8 cellular contexts compared by ENCODE assay signal in genomic region chr20:53593466-53594007, GRCh38. TPM values are rescaled to one million over a fixed set of nuclear protein-coding genes. Genes with fewer than 3 reads are reported as not detected.
DNase-seq lines count a peak whose midpoint lies in the region; ATAC-seq and TF ChIP-seq lines count a peak whose summit lies in the region.
"Not testable (repeated sequence)": the region's sequence is repeated elsewhere in the genome, so short reads cannot be mapped to it uniquely, and the experiment has no call there.

Gene ZNF217, minus strand, starts transcription at chr20:53593839. Its CDS starts 11,013 bp downstream, at chr20:53582826.

- peak within 1 kb of the TSS; percentile 93 for H2BK5ac ChIP-seq in IMR-90 (ENCODE audit: low read depth, low read length, poor library complexity, severe bottlenecking)

- H4K8ac ChIP-seq in IMR-90 (ENCODE audit: low read depth in 2 of 2, low read length in 2 of 2): peak within 1 kb of the TSS; percentile 64 to 92

- peak within 1 kb of the TSS; percentile 81 for H2BK120ac ChIP-seq in IMR-90 (ENCODE audit: low read depth, low read length)

- H4K20me1 ChIP-seq in IMR-90 (ENCODE audit: insufficient read depth, low read length): not testable (repeated sequence)

- TF ChIP-seq POLR2A in IMR-90 (IDR thresholded peaks at IDR 0.05; ENCODE audit: low read depth, low read length): peak; percentile 72

- not testable (repeated sequence) for H3K9me3 ChIP-seq in IMR-90 (ENCODE audit: control insufficient read depth, insufficient read depth, low read length); mononuclear cell (ENCODE audit: low read depth, low read length)

- H4K5ac ChIP-seq in IMR-90 (ENCODE audit: low read depth, low read length): peak within 1 kb of the TSS; percentile 93

- peak within 1 kb of the TSS; percentile 92 for H3K9ac ChIP-seq in IMR-90 (ENCODE audit: low read depth, low read length)

- ATAC-seq in GM21619 (IDR thresholded peaks at IDR 0.05; ENCODE audit: unreplicated experiment) (peak; percentile 29), IMR-90 (ENCODE audit: low read depth) (peak; percentile 44), esophagus mucosa (peak; percentile 60)

- H3K4ac ChIP-seq in IMR-90 (ENCODE audit: low read depth, low read length): peak within 1 kb of the TSS; percentile 91

- peak within 1 kb of the TSS; percentile 93 for H3K56ac ChIP-seq in IMR-90 (ENCODE audit: extremely low read depth, insufficient read depth, low read length)

- H2AFZ ChIP-seq in IMR-90 (replicated peaks; ENCODE audit: low read length, poor library complexity): peak within 1 kb of the TSS; percentile 76

- CTCF ChIA-PET in IMR-90 (lab: Yijun Ruan, JAX): not testable (repeated sequence)

- not testable (repeated sequence) for H3K27me3 ChIP-seq in IMR-90 (ENCODE audit: control insufficient read depth, insufficient read depth, low read length); mononuclear cell (ENCODE audit: insufficient read depth, low read length)

- H3K14ac ChIP-seq in IMR-90 (replicated peaks; ENCODE audit: low read depth, low read length): peak within 1 kb of the TSS; percentile 82

- not testable (repeated sequence) for TF ChIP-seq RAD21 in IMR-90 (IDR thresholded peaks at IDR 0.05; ENCODE audit: low read length)

- dilution Hi-C loops in IMR-90 (cut with HindIII; ENCODE audit: low sequenced_read_pairs, unreplicated experiment): not testable (repeated sequence)

- peak within 1 kb of the TSS; percentile 97 for H3K27ac ChIP-seq in IMR-90 (ENCODE audit: insufficient read depth, low read length)

- in situ Hi-C loops in IMR-90 (cut with MboI; ENCODE audit: low sequenced_read_pairs); SK-MEL-5 (cut with HindIII; ENCODE audit: low pct_unique_long_range_greater_than_20kb, low sequenced_read_pairs): not testable (repeated sequence)

- H3K4me2 ChIP-seq in IMR-90 (ENCODE audit: low read depth, low read length): peak within 1 kb of the TSS; percentile 97

- H4K91ac ChIP-seq in IMR-90 (ENCODE audit: insufficient read depth, low read depth, low read length): peak within 1 kb of the TSS; percentile 83

- not testable (repeated sequence) for H3K79me1 ChIP-seq in IMR-90 (ENCODE audit: low read depth in 1 of 2, low read length in 2 of 2)

- H3K23ac ChIP-seq in IMR-90 (ENCODE audit: low read depth, low read length): peak within 1 kb of the TSS; percentile 92; the same call in 1 of the 2 replicates

- H2AK9ac ChIP-seq in IMR-90 (replicated peaks; ENCODE audit: low read depth, low read length, poor library complexity): peak within 1 kb of the TSS; percentile 93

- not testable (repeated sequence) for H3K4me1 ChIP-seq in IMR-90 (ENCODE audit: control insufficient read depth, insufficient read depth, low read length)
- peaks cover 38% of the 10 kb centered on the region for H3K4me1 ChIP-seq in mononuclear cell (ENCODE audit: insufficient read depth, low read length)

- BruUV-seq in IMR-90 (replicated peaks; lab: Mats Ljungman, UMichigan): not testable (repeated sequence)

- TF ChIP-seq CTCF in IMR-90 (conservative IDR thresholded peaks at IDR 0.05; ENCODE audit: low read depth, low read length): 0 out of 2 replicates have a peak, but pooled peaks have one; percentile 7

- not testable (repeated sequence) for H2BK15ac ChIP-seq in IMR-90 (ENCODE audit: low read depth, low read length)

- POLR2A ChIA-PET in IMR-90 (lab: Charles Lee; ENCODE audit: unreplicated experiment): interaction anchor here (0.6 to 0.7 kb wide), 2 partner anchors 175 to 227 kb away, joined by 4 to 8 read pairs; no protein-coding TSS in a partner anchor

- peak within 1 kb of the TSS; percentile 15; the same call in 1 of the 2 replicates for H2AK5ac ChIP-seq in IMR-90 (ENCODE audit: low read depth, low read length)

- H3K9me1 ChIP-seq in IMR-90 (ENCODE audit: insufficient read depth, low read length): not testable (repeated sequence)

- peak within 1 kb of the TSS; percentile 97 for H3K4me3 ChIP-seq in IMR-90 (ENCODE audit: insufficient read depth, low read depth, low read length)
- peak within 1 kb of the TSS; percentile 91 for H3K4me3 ChIP-seq in mononuclear cell (ENCODE audit: low read length)

- peak within 1 kb of the TSS; percentile 98 for H3K18ac ChIP-seq in IMR-90 (ENCODE audit: low read depth, low read length)

- no CpG with 5 or more reads among the region's 66 CpGs for WGBS in IMR-90 (ENCODE audit: extremely low coverage in 2 of 2, insufficient read length in 1 of 2), 2 experiments

- H3K36me3 ChIP-seq in IMR-90 (ENCODE audit: control insufficient read depth, insufficient read depth, low read length): not testable (repeated sequence)

- peak within 1 kb of the TSS; percentile 55; the same call in 1 of the 2 replicates for H2BK20ac ChIP-seq in IMR-90 (ENCODE audit: low read depth, low read length)

- peak; percentile 44 for DNase-seq in COLO668 (lab: John Stamatoyannopoulos, UW; ENCODE audit: unreplicated experiment)
- peak; percentile 41 for DNase-seq in IMR-90
- DNase-seq in SK-MEL-5 (ENCODE audit: low read depth, low spot score): peak; percentile 71
- DNase-seq in activated T-helper 9 cell treated with anti-CD3 and anti-CD28 coated beads, Interleukin-2, amount 50 U/mL, for 16 hours (ENCODE audit: low read depth): peak; percentile 47
- DNase-seq in stimulated activated CD8-positive, alpha-beta memory T cell treated with anti-CD3 and anti-CD28 coated beads, Interleukin-12 subunit alpha, Interleukin-12 subunit beta, amount 100 ng/mL, for 1 hour (ENCODE audit: low read depth): peak; percentile 38

- intact Hi-C loops in IMR-90 (cut with micrococcal nuclease): loop anchor here (1.0 to 5.0 kb wide), 3 partner anchors 17 to 236 kb away; no protein-coding TSS in a partner anchor

TF ChIP-seq in IMR-90, 13 proteins besides CTCF, POLR2A, EP300 and RAD21:
- TF ChIP-seq MAZ (IDR thresholded peaks at IDR 0.05; ENCODE audit: borderline replicate concordance, low read depth, low read length): peak; percentile 74; the same call in 1 of the 2 replicates

RNA-seq across cellular contexts. Expression of gene ZNF217, which starts in this region (rescaled TPM):
- total RNA-seq in IMR-90 (2012; rRNA removed) (25.8 and 27.8 TPM in 2 replicates), esophagus mucosa (30.4 TPM), mononuclear cell (65.8 TPM)
- polyA plus RNA-seq in IMR-90 (2012; rRNA removed): 6.9 and 9.1 TPM in 2 replicates
- polyA plus RNA-seq in IMR-90 (2012; cell fraction: cytosol; rRNA removed): 2.4 and 4.1 TPM in 2 replicates
- 3.4 and 8.6 TPM in 2 replicates for polyA plus RNA-seq in IMR-90 (2012; cell fraction: nucleus; rRNA removed; ENCODE audit: low replicate concordance)
- total RNA-seq in SK-MEL-5 (2014; rRNA removed; shearing (Covaris generic)): 13.9 and 16.0 TPM in 2 replicates
- 18.4 and 26.7 TPM in 2 replicates for polyA plus RNA-seq in SK-MEL-5 (2015; cell fraction: cytosol; rRNA removed)
- 21.8 and 28.2 TPM in 2 replicates for polyA plus RNA-seq in SK-MEL-5 (2015; cell fraction: nucleus; rRNA removed)

Comparison
In these comparisons a context has a peak if more than half of its experiments do, and no peak if none do; other contexts are left out.
1. Peak in every context shown above with its lines: DNase-seq, ATAC-seq, H3K4me3 ChIP-seq and H3K27ac ChIP-seq.